34 cellular contexts compared by ENCODE assay signal in genomic region chr2:23459032-23459431, GRCh38.
DNase-seq lines count a peak whose midpoint lies in the region; ATAC-seq, FAIRE-seq and TF ChIP-seq lines count a peak whose summit lies in the region.
"Had no signal": no experiment of that assay in that cellular context is flagged by ENCODE, and none has a peak within 500 bp of the region (broad histone marks: within the 10 kb centered on the region; RNA-seq: fewer than 3 reads in every experiment).

No MANE protein-coding gene starts in this region.

- H3K27me3 Mint-ChIP-seq in CD4-positive, alpha-beta T cell = peaks cover 5% of the 10 kb centered on the region

- in situ Hi-C loops in GM23248 (cut with MboI) = no loop called here

- no peak overlapping the region for H3K27ac ChIP-seq in CD4-positive, alpha-beta T cell (ENCODE audit: low read depth, low read length)
- H3K27ac ChIP-seq in coronary artery (no peak overlapping the region), GM23248 (no peak overlapping the region)
- H3K27ac ChIP-seq: 22Rv1; A549; BLaER1; BLaER1 treated with 17β-estradiol and CSF1 and Interleukin-3, amounts not matched to agents 10 nM and 100 nM; C4-2B had no signal

- TF ChIP-seq CTCF in CD4-positive, alpha-beta T cell (IDR thresholded peaks at IDR 0.05) = no peak
- TF ChIP-seq CTCF in bronchial epithelial cell (IDR thresholded peaks at IDR 0.05; ENCODE audit: insufficient read depth, low read length, severe bottlenecking) = no peak
- no peak for TF ChIP-seq CTCF in coronary artery (IDR thresholded peaks at IDR 0.05)

- H3K27me3 ChIP-seq in CD4-positive, alpha-beta T cell (ENCODE audit: control insufficient read depth, insufficient read depth, low read length) = no peaks in the 10 kb centered on the region
- H3K27me3 ChIP-seq in bronchial epithelial cell (ENCODE audit: control insufficient read depth, insufficient read depth, low read length) (no peaks in the 10 kb centered on the region), GM23248 (replicated peaks; ENCODE audit: insufficient read depth) (no peaks in the 10 kb centered on the region)
- H3K27me3 ChIP-seq: BE2C had no signal

- no peak overlapping the region for H3K27ac Mint-ChIP-seq in CD4-positive, alpha-beta T cell
- H3K27ac Mint-ChIP-seq: B cell; CD14-positive monocyte; CD4-positive, alpha-beta memory T cell; CD4-positive, CD25-positive, alpha-beta regulatory T cell; CD8-positive, alpha-beta memory T cell; CD8-positive, alpha-beta T cell had no signal

- H3K4me1 ChIP-seq in GM23248 (ENCODE audit: insufficient read depth) = peaks cover 16% of the 10 kb centered on the region
- H3K4me1 ChIP-seq: A549, BLaER1, Caco-2 had no signal

- H3K36me3 Mint-ChIP-seq in CD4-positive, alpha-beta T cell (ENCODE audit: low read depth) = no peaks in the 10 kb centered on the region
- H3K36me3 Mint-ChIP-seq: CD14-positive monocyte; CD4-positive, alpha-beta memory T cell; CD4-positive, CD25-positive, alpha-beta regulatory T cell; CD8-positive, alpha-beta memory T cell; CD8-positive, alpha-beta T cell had no signal

- H4K20me1 ChIP-seq in GM23248 (ENCODE audit: insufficient read depth) = no peaks in the 10 kb centered on the region
- H4K20me1 ChIP-seq: BLaER1 had no signal

- CTCF ChIA-PET in CD4-positive, alpha-beta T cell (lab: Charles Lee) = no interaction called here

- ATAC-seq in CD4-positive, alpha-beta T cell (ENCODE audit: poor library complexity) = peak; percentile 68
- ATAC-seq in HG03097 (IDR thresholded peaks at IDR 0.05; ENCODE audit: low FRiP score, unreplicated experiment) = no peak
- ATAC-seq: A549; CD8-positive, alpha-beta T cell had no signal

- H3K4me3 ChIP-seq in bronchial epithelial cell (ENCODE audit: low read depth, low read length) = no peak overlapping the region
- no peak overlapping the region for H3K4me3 ChIP-seq in coronary artery
- no peak overlapping the region for H3K4me3 ChIP-seq in GM23248
- H3K4me3 ChIP-seq: A549; BLaER1; BLaER1 treated with 17β-estradiol and CSF1 and Interleukin-3, amounts not matched to agents 10 nM and 100 nM had no signal

- POLR2A ChIA-PET in CD4-positive, alpha-beta T cell (lab: Charles Lee) = no interaction called here

- H3K9ac ChIP-seq in GM23248 = no peak overlapping the region
- H3K9ac ChIP-seq: BLaER1; BLaER1 treated with 17β-estradiol and CSF1 and Interleukin-3, amounts not matched to agents 10 nM and 100 nM had no signal

- no peak overlapping the region for H2AFZ ChIP-seq in GM23248

- peaks cover 4% of the 10 kb centered on the region; the same call in 1 of the 2 replicates for H3K79me2 ChIP-seq in GM23248 (ENCODE audit: insufficient read depth)

- FAIRE-seq in bronchial epithelial cell (lab: Jason Lieb, UNC) = peak; percentile 18
- FAIRE-seq: A204.1, A549, D721Med had no signal

- H3K9me3 ChIP-seq in CD4-positive, alpha-beta T cell (ENCODE audit: control insufficient read depth, low read length) = no peaks in the 10 kb centered on the region
- no peaks in the 10 kb centered on the region for H3K9me3 ChIP-seq in GM23248 (ENCODE audit: low read depth)
- H3K9me3 ChIP-seq: A549; BE2C; BLaER1; BLaER1 treated with 17β-estradiol and CSF1 and Interleukin-3, amounts not matched to agents 10 nM and 100 nM; Caco-2 had no signal

- H3F3A ChIP-seq in GM23248 (ENCODE audit: insufficient read depth) = no peaks in the 10 kb centered on the region

- no peak overlapping the region for H3K4me3 Mint-ChIP-seq in CD4-positive, alpha-beta T cell
- H3K4me3 Mint-ChIP-seq: B cell; CD14-positive monocyte; CD4-positive, alpha-beta memory T cell; CD4-positive, CD25-positive, alpha-beta regulatory T cell; CD8-positive, alpha-beta memory T cell; CD8-positive, alpha-beta T cell had no signal

- peaks cover 12% of the 10 kb centered on the region for H3K4me1 Mint-ChIP-seq in CD4-positive, alpha-beta T cell (ENCODE audit: low read depth)

- no peak for DNase-seq in CD4-positive, alpha-beta T cell
- DNase-seq in bronchial epithelial cell (ENCODE audit: low read depth) = no peak
- peak; percentile 24 for DNase-seq in coronary artery (ENCODE audit: low spot score)
- no peak for DNase-seq in CD1c-positive myeloid dendritic cell (ENCODE audit: extremely low spot score)
- DNase-seq in GM23248 = no peak
- DNase-seq: 8988T; ACHN; AML-193; BE2C; C1 segment of cervical spinal cord; Caco-2; Calu3; CD4-positive, alpha-beta memory T cell; CD8-positive, alpha-beta memory T cell; CD8-positive, alpha-beta T cell; COR-L47; DMS 273 treated with DMSO at 0.1 percent for 48 hours; DMS153; DMS53; DMS79; DMS79 treated with DMSO at 0.1 percent for 48 hours; DND-41; EL had no signal

- H3K36me3 ChIP-seq in bronchial epithelial cell (ENCODE audit: control insufficient read depth, insufficient read depth, low read length) = no peaks in the 10 kb centered on the region
- no peaks in the 10 kb centered on the region for H3K36me3 ChIP-seq in GM23248 (ENCODE audit: low read depth)
- H3K36me3 ChIP-seq: BLaER1; BLaER1 treated with 17β-estradiol and CSF1 and Interleukin-3, amounts not matched to agents 10 nM and 100 nM had no signal

- no peaks in the 10 kb centered on the region for H3K9me3 Mint-ChIP-seq in CD4-positive, alpha-beta T cell
- H3K9me3 Mint-ChIP-seq: CD4-positive, alpha-beta memory T cell; CD4-positive, CD25-positive, alpha-beta regulatory T cell; CD8-positive, alpha-beta T cell had no signal

- no peaks in the 10 kb centered on the region for H3K9me2 ChIP-seq in GM23248 (ENCODE audit: insufficient read depth)

- H3K4me2 ChIP-seq in GM23248 (ENCODE audit: unreplicated experiment) = no peak overlapping the region
- H3K4me2 ChIP-seq: A549; BLaER1; BLaER1 treated with 17β-estradiol and CSF1 and Interleukin-3, amounts not matched to agents 10 nM and 100 nM had no signal

- 92 to 98% methylated on average over 2 of the region's 2 CpGs for WGBS in GM23248 (ENCODE audit: low coverage in 1 of 2, low lambda C conversion rate in 2 of 2, missing lambda C conversion rate in 2 of 2), 2 experiments

- intact Hi-C loops in CD4-positive, alpha-beta T cell (cut with DNase I, micrococcal nuclease) = no loop called here
